Comparison of ENCODE assay signal across 11 cellular contexts in the genomic region with DNA sequence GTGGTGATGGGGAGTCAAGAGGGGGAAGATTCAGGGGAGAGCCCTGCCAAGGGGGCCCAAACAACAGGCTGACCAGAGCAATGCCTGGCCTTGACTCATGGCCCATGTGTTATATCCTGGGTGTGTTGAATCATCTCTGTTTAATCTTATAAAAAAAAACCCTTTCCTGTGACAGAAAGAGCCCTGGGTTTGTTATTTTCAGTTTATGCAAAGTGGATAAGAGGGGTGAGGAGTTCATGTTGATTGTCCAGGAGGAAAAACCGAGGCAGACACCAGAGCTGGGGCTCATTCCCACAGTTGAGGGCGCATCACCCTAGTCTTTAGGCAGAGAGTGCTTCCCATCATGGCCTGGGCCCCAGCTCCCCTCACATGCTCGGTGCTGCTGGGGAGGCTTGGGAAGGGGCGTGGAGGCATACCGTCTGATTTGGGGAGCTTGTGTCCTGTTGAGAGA. TPM values are rescaled to one million over a fixed set of nuclear protein-coding genes. Genes with fewer than 3 reads are reported as not detected.
DNase-seq lines count a peak whose midpoint lies in the region; ATAC-seq, FAIRE-seq and TF ChIP-seq lines count a peak whose summit lies in the region.
"Had no signal": no experiment of that assay in that cellular context is flagged by ENCODE, and none has a peak within 500 bp of the region (broad histone marks: within the 10 kb centered on the region; RNA-seq: fewer than 3 reads in every experiment).

No MANE protein-coding gene starts in this region.

- no peaks in the 10 kb centered on the region for H3K9me1 ChIP-seq in K562 (ENCODE audit: control insufficient read depth, insufficient read depth, low read length)

- FAIRE-seq in K562 (lab: Jason Lieb, UNC) = no peak

- DNase-seq in GM03348 (ENCODE audit: low spot score) (peak; percentile 64), Karpas-422 (peak; percentile 27), K562 (ENCODE audit: extremely low read depth in 1 of 4, low spot score in 3 of 4) (no peak), osteoblast (ENCODE audit: insufficient read length, low spot score, missing footprints) (peak; percentile 91), NCI-H2171 treated with DMSO at 0.1 percent for 48 hours (lab: John Stamatoyannopoulos, UW) (no peak), SKM-1 (lab: John Stamatoyannopoulos, UW; ENCODE audit: unreplicated experiment) (no peak)
- DNase-seq: activated CD4-positive, alpha-beta T cell treated with anti-CD3 and anti-CD28 coated beads, Interleukin-2, amount 50 U/mL, for 4 hours; NCI-H1105; transverse colon had no signal

- H3K36me3 ChIP-seq in Karpas-422 (ENCODE audit: insufficient read depth, low read length) (no peaks in the 10 kb centered on the region), K562 (ENCODE audit: control insufficient read depth, insufficient read depth, low read length) (no peaks in the 10 kb centered on the region), osteoblast (ENCODE audit: insufficient read depth, low read length) (no peaks in the 10 kb centered on the region)
- H3K36me3 ChIP-seq: transverse colon had no signal

- CTCF ChIA-PET in K562 (lab: Yijun Ruan, JAX; ENCODE audit: low intra/inter-chr PET ratio) = no interaction called here

- 29% methylated on average over 5 of the region's 5 CpGs for WGBS in K562 (ENCODE audit: insufficient coverage, low coverage, missing lambda C conversion rate)

- no peak for TF ChIP-seq POLR2A in K562 (conservative IDR thresholded peaks at IDR 0.05)
- TF ChIP-seq POLR2A in GM18505 (IDR thresholded peaks at IDR 0.05; ENCODE audit: borderline replicate concordance, extremely low read depth, insufficient read depth, insufficient read length) = no peak

- no TSS peak for BruUV-seq in K562 (replicated peaks; lab: Mats Ljungman, UMichigan)

- H3K4me1 ChIP-seq in Karpas-422 (ENCODE audit: low read length) (no peaks in the 10 kb centered on the region), K562 (replicated peaks in 1 of 2; ENCODE audit: control insufficient read depth in 2 of 2, insufficient read depth in 2 of 2, low read length in 2 of 2) (peaks cover 0 to 12% of the 10 kb centered on the region in 2 experiments; a peak in 3 of 5 replicates), osteoblast (ENCODE audit: insufficient read depth, low read length) (peaks cover 38% of the 10 kb centered on the region)
- H3K4me1 ChIP-seq: transverse colon had no signal

- H3K27me3 ChIP-seq in Karpas-422 (ENCODE audit: low read length) (no peaks in the 10 kb centered on the region), K562 (ENCODE audit: control insufficient read depth in 2 of 2, insufficient read depth in 2 of 2, low read length in 2 of 2) (peaks cover 0 to 14% of the 10 kb centered on the region in 2 experiments; a peak in 1 of 5 replicates), osteoblast (ENCODE audit: insufficient read depth, low read length) (no peaks in the 10 kb centered on the region)
- H3K27me3 ChIP-seq: transverse colon had no signal

- TF ChIP-seq CTCF in K562 (IDR thresholded peaks at IDR 0.05 in 2 of 3, conservative IDR thresholded peaks at IDR 0.05 in 1 of 3; ENCODE audit: insufficient read depth in 2 of 3, low read depth in 1 of 3, low read length in 3 of 3) (no peak), osteoblast (IDR thresholded peaks at IDR 0.05; ENCODE audit: extremely low read depth, low read depth, low read length) (no peak)

- ATAC-seq in K562 (no peak), GM18505 (IDR thresholded peaks at IDR 0.05; ENCODE audit: unreplicated experiment) (no peak)

- in situ Hi-C loops in K562 (cut with MboI) = loop anchor here (25.0 kb wide), 1 partner anchor 268 kb away; no protein-coding TSS in a partner anchor

- intact Hi-C loops in K562 (cut with micrococcal nuclease) = loop anchor here (5.0 kb wide), 1 partner anchor 278 kb away; no protein-coding TSS in a partner anchor

- no peak for TF ChIP-seq EP300 in K562 (IDR thresholded peaks at IDR 0.05; ENCODE audit: low read length)

- H3K4me3 ChIP-seq in Karpas-422 (ENCODE audit: low read length) = no peak overlapping the region
- no peak overlapping the region for H3K4me3 ChIP-seq in K562
- no peak overlapping the region for H3K4me3 ChIP-seq in osteoblast (ENCODE audit: insufficient read depth, low read length)
- H3K4me3 ChIP-seq: transverse colon had no signal

- no peak overlapping the region for H3K4me2 ChIP-seq in Karpas-422 (ENCODE audit: low read depth, low read length, poor library complexity, severe bottlenecking)
- H3K4me2 ChIP-seq in K562 (ENCODE audit: insufficient read depth, low read length) = no peak overlapping the region
- H3K4me2 ChIP-seq in osteoblast (ENCODE audit: insufficient read depth, low read length) = peak overlapping the region; percentile 3

- TF ChIP-seq RAD21 in K562 (CRISPR knock-in tag; conservative IDR thresholded peaks at IDR 0.05 in 1 of 2, IDR thresholded peaks at IDR 0.05 in 1 of 2) = no peak

- POLR2A ChIA-PET in K562 (lab: Yijun Ruan, JAX) = interaction anchor here (0.6 to 1.1 kb wide), 2 partner anchors 17 to 174 kb away, joined by 3 read pairs; no protein-coding TSS in a partner anchor

- H3K79me2 ChIP-seq in Karpas-422 (ENCODE audit: low read length) (no peaks in the 10 kb centered on the region), K562 (ENCODE audit: control insufficient read depth, insufficient read depth, low read length) (no peaks in the 10 kb centered on the region), osteoblast (ENCODE audit: insufficient read depth, low read length) (no peaks in the 10 kb centered on the region)

- no peaks in the 10 kb centered on the region for H4K20me1 ChIP-seq in Karpas-422 (ENCODE audit: insufficient read depth, low read depth, low read length)
- no peaks in the 10 kb centered on the region for H4K20me1 ChIP-seq in K562 (replicated peaks; ENCODE audit: control insufficient read depth, insufficient read depth, low read length)
- H4K20me1 ChIP-seq in osteoblast (ENCODE audit: insufficient read depth, low read length) = no peaks in the 10 kb centered on the region

- H3K27ac ChIP-seq in Karpas-422 (ENCODE audit: low read length) = no peak overlapping the region
- H3K27ac ChIP-seq in K562 (ENCODE audit: extremely low read depth, low read depth, low read length) = no peak overlapping the region
- peak overlapping the region; percentile 90 for H3K27ac ChIP-seq in osteoblast (ENCODE audit: low read depth, low read length)
- H3K27ac ChIP-seq: transverse colon had no signal

- no peak overlapping the region for H3K9ac ChIP-seq in Karpas-422 (ENCODE audit: low read length)
- H3K9ac ChIP-seq in K562 (ENCODE audit: insufficient read depth in 1 of 2, low read depth in 2 of 2, low read length in 2 of 2) = no peak overlapping the region

- no peak overlapping the region for H2AFZ ChIP-seq in Karpas-422 (ENCODE audit: low read length)
- peak overlapping the region; percentile 64; the same call in 1 of the 2 replicates for H2AFZ ChIP-seq in K562 (ENCODE audit: low read depth, low read length)
- H2AFZ ChIP-seq in osteoblast (ENCODE audit: low read length) = peak overlapping the region; percentile 52

- H3K9me2 ChIP-seq in Karpas-422 (replicated peaks; ENCODE audit: insufficient read depth, low read length) = no peaks in the 10 kb centered on the region

- no peaks in the 10 kb centered on the region for H3K9me3 ChIP-seq in Karpas-422 (ENCODE audit: low read length)
- no peaks in the 10 kb centered on the region for H3K9me3 ChIP-seq in K562 (replicated peaks; ENCODE audit: control insufficient read depth, insufficient read depth, low read depth, low read length)
- H3K9me3 ChIP-seq in osteoblast (ENCODE audit: low read depth, low read length) = no peaks in the 10 kb centered on the region
- H3K9me3 ChIP-seq: transverse colon had no signal

RNA-seq across cellular contexts. Expression of a gene that starts 30.9 kb away (rescaled TPM):
- not detected in 2 replicates for total RNA-seq in Karpas-422 (2014; rRNA removed; shearing (Covaris generic); ENCODE audit: low replicate concordance)
- not detected in 2 replicates for total RNA-seq in K562 (2011; cell fraction: chromatin; rRNA removed; ENCODE audit: low replicate concordance)
- not detected in 2 replicates for total RNA-seq in K562 (2011; cell fraction: nucleolus; rRNA removed)
- total RNA-seq in K562 (2011; cell fraction: nucleoplasm; rRNA removed) = not detected in 2 replicates
- not detected in 2 replicates for total RNA-seq in K562 (2014; rRNA removed)
- not detected in 2 replicates for total RNA-seq in K562 (2014; rRNA removed; fragmentation: Illumina TruSeq; extraction: Trizol)
- not detected in 2 replicates for total RNA-seq in K562 (2015; rRNA removed; fragmentation: Illumina TruSeq; extraction: Trizol)
- total RNA-seq in K562 (2021) = not detected in 2 replicates
- polyA plus RNA-seq in K562 (2011; rRNA removed) = not detected in 2 replicates
- polyA plus RNA-seq in K562 (2011; cell fraction: cytosol; rRNA removed) = 0.09 TPM in 1 of 2 replicates, not detected in the other
- polyA plus RNA-seq in K562 (2011; cell fraction: nucleus; rRNA removed) = 0.48 TPM in 1 of 2 replicates, not detected in the other
- polyA plus RNA-seq in K562 (2012) = not detected in 2 replicates
- polyA plus RNA-seq in K562 (2014; fragmentation: Illumina TruSeq; extraction: Trizol) = not detected in 2 replicates
- polyA plus RNA-seq in K562 (2014; fragmentation: Nextera tagmentation; extraction: Ambion mirVana) = not detected
- polyA plus RNA-seq in K562 (2014; rRNA removed) = not detected in 2 replicates
- not detected in 2 replicates for polyA minus RNA-seq in K562 (2011; rRNA and poly(A)+ RNA removed)
- polyA minus RNA-seq in K562 (2011; cell fraction: cytosol; rRNA and poly(A)+ RNA removed) = not detected in 2 replicates
- polyA minus RNA-seq in K562 (2011; cell fraction: nucleus; rRNA and poly(A)+ RNA removed) = not detected in 2 replicates
- not detected in 2 replicates for total RNA-seq in osteoblast
- total RNA-seq: chondrocyte had no signal

RNA-seq across cellular contexts. Expression of a gene that starts 43.5 kb away (rescaled TPM):
- not detected in 2 replicates for total RNA-seq in Karpas-422 (2014; rRNA removed; shearing (Covaris generic); ENCODE audit: low replicate concordance)
- total RNA-seq in K562 (2011; cell fraction: chromatin; rRNA removed; ENCODE audit: low replicate concordance) = not detected in 2 replicates
- not detected in 2 replicates for total RNA-seq in K562 (2011; cell fraction: nucleolus; rRNA removed)
- not detected in 2 replicates for total RNA-seq in K562 (2011; cell fraction: nucleoplasm; rRNA removed)
- total RNA-seq in K562 (2014; rRNA removed) (not detected in 2 replicates), K562 (2014; rRNA removed; fragmentation: Illumina TruSeq; extraction: Trizol) (not detected in 2 replicates), K562 (2015; rRNA removed; fragmentation: Illumina TruSeq; extraction: Trizol) (0.29 TPM in 1 of 2 replicates, not detected in the other), K562 (2021) (not detected in 2 replicates), osteoblast (0.36 TPM in 1 of 2 replicates, not detected in the other)
- polyA plus RNA-seq in K562 (2011; rRNA removed) (0.09 TPM in 1 of 2 replicates, not detected in the other), K562 (2014; fragmentation: Illumina TruSeq; extraction: Trizol) (not detected in 2 replicates), K562 (2014; fragmentation: Nextera tagmentation; extraction: Ambion mirVana) (not detected), K562 (2014; rRNA removed) (not detected in 2 replicates)
- polyA plus RNA-seq in K562 (2011; cell fraction: cytosol; rRNA removed) = not detected in 2 replicates
- polyA plus RNA-seq in K562 (2011; cell fraction: nucleus; rRNA removed) = not detected in 2 replicates
- 0.06 and 0.13 TPM in 2 replicates for polyA plus RNA-seq in K562 (2012)
- not detected in 2 replicates for polyA minus RNA-seq in K562 (2011; rRNA and poly(A)+ RNA removed)
- polyA minus RNA-seq in K562 (2011; cell fraction: cytosol; rRNA and poly(A)+ RNA removed) = not detected in 2 replicates
- polyA minus RNA-seq in K562 (2011; cell fraction: nucleus; rRNA and poly(A)+ RNA removed) = not detected in 2 replicates
- total RNA-seq: chondrocyte had no signal

Comparison
In these comparisons a context has a peak if more than half of its experiments do, and no peak if none do; other contexts are left out.
1. DNase-seq: peak in GM03348 (single experiment), Karpas-422 (single experiment) and osteoblast (single experiment); none in K562 (0 of 4), NCI-H2171 treated with DMSO at 0.1 percent for 48 hours (single experiment) and SKM-1 (single experiment).